Comparison of ENCODE assay signal across 8 cellular contexts in genomic region chr2:134917219-134917957, GRCh38. TPM values are rescaled to one million over a fixed set of nuclear protein-coding genes. Genes with fewer than 3 reads are reported as not detected.
DNase-seq lines count a peak whose midpoint lies in the region; ATAC-seq and TF ChIP-seq lines count a peak whose summit lies in the region.

No MANE protein-coding gene starts in this region.

- no peaks in the 10 kb centered on the region for H3K27me3 ChIP-seq in A673 (replicated peaks; ENCODE audit: insufficient read depth, low read depth, low read length, poor library complexity)
- no peaks in the 10 kb centered on the region for H3K27me3 ChIP-seq in HAP-1 (ENCODE audit: low read depth)

- peaks cover 23% of the 10 kb centered on the region for H3K4me1 ChIP-seq in A673 (ENCODE audit: insufficient read depth, low read length, poor library complexity, severe bottlenecking)
- peaks cover 13% of the 10 kb centered on the region for H3K4me1 ChIP-seq in HAP-1

- no peaks in the 10 kb centered on the region for H3K36me3 ChIP-seq in A673 (ENCODE audit: insufficient read depth, low read length, poor library complexity, severe bottlenecking)
- H3K36me3 ChIP-seq in HAP-1 (replicated peaks) = no peaks in the 10 kb centered on the region

- peak overlapping the region; percentile 93 for H3K4me3 Mint-ChIP-seq in activated CD4-positive, alpha-beta memory T cell treated with anti-CD3 and anti-CD28 coated beads, Interleukin-2, amount 10 ng/mL, durations not matched to agents 7 days and 5 days
- H3K4me3 Mint-ChIP-seq in progenitor cell of endocrine pancreas (ENCODE audit: low read depth) = peak overlapping the region; percentile 99

- DNase-seq in A673 (ENCODE audit: low spot score) = peak; percentile 3
- peak in 1 of 2 experiments; percentile 9 for DNase-seq in HAP-1 (ENCODE audit: low spot score in 2 of 2)
- peak; percentile 21 for DNase-seq in activated CD4-positive, alpha-beta memory T cell treated with anti-CD3 and anti-CD28 coated beads, Interleukin-2, amount 10 ng/mL, durations not matched to agents 7 days and 5 days
- DNase-seq in fibroblast of villous mesenchyme (ENCODE audit: low read depth) = no peak
- no peak for DNase-seq in progenitor cell of endocrine pancreas (ENCODE audit: low spot score, unreplicated experiment)
- DNase-seq in NCI-H1436 treated with DMSO at 0.1 percent for 48 hours (lab: John Stamatoyannopoulos, UW) = no peak
- no peak for DNase-seq in amniotic stem cell (lab: John Stamatoyannopoulos, UW)

- CTCF ChIA-PET in A673 (lab: Charles Lee) = no interaction called here
- CTCF ChIA-PET in activated CD4-positive, alpha-beta memory T cell treated with anti-CD3 and anti-CD28 coated beads, Interleukin-2, amount 10 ng/mL, durations not matched to agents 7 days and 5 days (lab: Charles Lee) = interaction anchor here (1.0 to 1.2 kb wide), 2 partner anchors 18 to 466 kb away, joined by 3 to 5 read pairs; no protein-coding TSS in a partner anchor

- H3K9me3 ChIP-seq in A673 (ENCODE audit: low read depth, low read length, poor library complexity, severe bottlenecking) = peaks cover 4% of the 10 kb centered on the region
- no peaks in the 10 kb centered on the region for H3K9me3 ChIP-seq in HAP-1

- no peaks in the 10 kb centered on the region for H3K9me3 Mint-ChIP-seq in activated CD4-positive, alpha-beta memory T cell treated with anti-CD3 and anti-CD28 coated beads, Interleukin-2, amount 10 ng/mL, durations not matched to agents 7 days and 5 days
- H3K9me3 Mint-ChIP-seq in progenitor cell of endocrine pancreas (ENCODE audit: low read depth) = peaks cover 17% of the 10 kb centered on the region

- H3K4me1 Mint-ChIP-seq in activated CD4-positive, alpha-beta memory T cell treated with anti-CD3 and anti-CD28 coated beads, Interleukin-2, amount 10 ng/mL, durations not matched to agents 7 days and 5 days = peaks cover 24% of the 10 kb centered on the region
- H3K4me1 Mint-ChIP-seq in progenitor cell of endocrine pancreas (ENCODE audit: low read depth) = peaks cover 14% of the 10 kb centered on the region

- ATAC-seq in HG03432 (IDR thresholded peaks at IDR 0.05; ENCODE audit: unreplicated experiment) = no peak

- peaks cover 11% of the 10 kb centered on the region for H3K27me3 Mint-ChIP-seq in activated CD4-positive, alpha-beta memory T cell treated with anti-CD3 and anti-CD28 coated beads, Interleukin-2, amount 10 ng/mL, durations not matched to agents 7 days and 5 days
- no peaks in the 10 kb centered on the region for H3K27me3 Mint-ChIP-seq in progenitor cell of endocrine pancreas

- TF ChIP-seq CTCF in A673 (conservative IDR thresholded peaks at IDR 0.05; ENCODE audit: low read depth, low read length) = no peak
- TF ChIP-seq CTCF in fibroblast of villous mesenchyme (IDR thresholded peaks at IDR 0.05; ENCODE audit: insufficient read depth, low read depth, low read length) = no peak
- no peak for TF ChIP-seq CTCF in progenitor cell of endocrine pancreas (IDR thresholded peaks at IDR 0.05; ENCODE audit: unreplicated experiment)

- H3K27ac Mint-ChIP-seq in activated CD4-positive, alpha-beta memory T cell treated with anti-CD3 and anti-CD28 coated beads, Interleukin-2, amount 10 ng/mL, durations not matched to agents 7 days and 5 days = peak overlapping the region; percentile 95
- peak overlapping the region; percentile 100 for H3K27ac Mint-ChIP-seq in progenitor cell of endocrine pancreas

- in situ Hi-C loops in HAP-1 (cut with MboI; ENCODE audit: low sequenced_read_pairs) = no loop called here

- peak overlapping the region; percentile 98 for H3K27ac ChIP-seq in A673 (ENCODE audit: low read depth, low read length, poor library complexity, severe bottlenecking)

- intact Hi-C loops in A673 (cut with micrococcal nuclease; ENCODE audit: unreplicated experiment) = no loop called here

- peaks cover 21% of the 10 kb centered on the region for H3K36me3 Mint-ChIP-seq in activated CD4-positive, alpha-beta memory T cell treated with anti-CD3 and anti-CD28 coated beads, Interleukin-2, amount 10 ng/mL, durations not matched to agents 7 days and 5 days (ENCODE audit: low read depth)
- H3K36me3 Mint-ChIP-seq in progenitor cell of endocrine pancreas (ENCODE audit: insufficient read depth) = peaks cover 7% of the 10 kb centered on the region

- POLR2A ChIA-PET in A673 (lab: Charles Lee; ENCODE audit: low non-redundant PET) = interaction anchor here (0.5 kb wide), 1 partner anchor 677 kb away, joined by 3 read pairs; no protein-coding TSS in a partner anchor
- POLR2A ChIA-PET in activated CD4-positive, alpha-beta memory T cell treated with anti-CD3 and anti-CD28 coated beads, Interleukin-2, amount 10 ng/mL, durations not matched to agents 7 days and 5 days (lab: Charles Lee) = interaction anchor here (0.6 to 2.4 kb wide), 15 partner anchors 13 to 959 kb away, joined by 3 to 15 read pairs (median 4); partner anchors contain the start of genes MCM6, R3HDM1, RAB3GAP1 and UBXN4

- H3K4me3 ChIP-seq in A673 (ENCODE audit: low read depth, low read length, poor library complexity, severe bottlenecking) (peak overlapping the region; percentile 99), HAP-1 (peak overlapping the region; percentile 94), fibroblast of villous mesenchyme (ENCODE audit: low read depth, low read length) (peak overlapping the region; percentile 94)

- no TSS peak for BruUV-seq in A673 (replicated peaks; lab: Mats Ljungman, UMichigan)

RNA-seq across cellular contexts. Expression of gene CCNT2, which starts 1.2 kb away (rescaled TPM):
- 41.7 and 43.0 TPM in 2 replicates for total RNA-seq in A673 (2021)
- total RNA-seq in activated CD4-positive, alpha-beta memory T cell treated with anti-CD3 and anti-CD28 coated beads, Interleukin-2, amount 10 ng/mL, durations not matched to agents 7 days and 5 days = 10 to 100 TPM; 35.8 to 37.4 TPM
- 20.6 and 28.9 TPM in 2 replicates for total RNA-seq in fibroblast of villous mesenchyme
- 74.8 and 76.0 TPM in 2 replicates for total RNA-seq in progenitor cell of endocrine pancreas

Comparison
In these comparisons a context has a peak if more than half of its experiments do, and no peak if none do; other contexts are left out.
1. DNase-seq: peak in A673 (single experiment) and activated CD4-positive, alpha-beta memory T cell treated with anti-CD3 and anti-CD28 coated beads, Interleukin-2, amount 10 ng/mL, durations not matched to agents 7 days and 5 days (single experiment); none in fibroblast of villous mesenchyme (single experiment), progenitor cell of endocrine pancreas (single experiment), NCI-H1436 treated with DMSO at 0.1 percent for 48 hours (single experiment) and amniotic stem cell (single experiment).
2. Peak in every context shown above with its lines, with median percentiles within 50 percentile points of each other: H3K4me3 ChIP-seq.